Comparison of ENCODE assay signal across 23 cellular contexts in genomic region chr18:52700116-52700515, GRCh38.
"Had no signal": no experiment of that assay in that cellular context is flagged by ENCODE, and none has a peak within 500 bp of the region (broad histone marks: within the 10 kb centered on the region; RNA-seq: fewer than 3 reads in every experiment).

No MANE protein-coding gene starts in this region.

- H3K9me3 ChIP-seq: left ventricle myocardium inferior, lower lobe of right lung, pancreas, suprapubic skin, thyroid gland, upper lobe of left lung, vagina had no signal

- H3K4me1 ChIP-seq: heart right ventricle, left ventricle myocardium inferior, lower lobe of right lung, suprapubic skin, thyroid gland, vagina had no signal

- H3K9ac ChIP-seq: neural progenitor cell had no signal

- H3K4me3 ChIP-seq: dorsolateral prefrontal cortex, heart right ventricle, left ventricle myocardium inferior, lower lobe of right lung, neural progenitor cell, pancreas, smooth muscle cell, suprapubic skin, thyroid gland, upper lobe of left lung, vagina had no signal

- H3K36me3 ChIP-seq: heart right ventricle, left ventricle myocardium inferior, lower lobe of right lung, neural progenitor cell, pancreas, suprapubic skin, thyroid gland, upper lobe of left lung, vagina had no signal

- H3K27ac Mint-ChIP-seq: immature natural killer cell; memory B cell; natural killer cell treated with Interleukin-12 subunit alpha and Interleukin-12 subunit beta and Interleukin-15 and Interleukin-18, amount 100 ng/mL, for 72 hours; neural progenitor cell; progenitor cell of endocrine pancreas had no signal

- H3K27ac ChIP-seq: dorsolateral prefrontal cortex, heart right ventricle, left ventricle myocardium inferior, lower lobe of right lung, neural progenitor cell, suprapubic skin, thyroid gland, upper lobe of left lung, vagina had no signal

- H3K4me1 Mint-ChIP-seq: immature natural killer cell, memory B cell, neural progenitor cell had no signal

- ATAC-seq: heart right ventricle; left cardiac atrium; lower lobe of right lung; natural killer cell treated with Interleukin-12 subunit alpha and Interleukin-12 subunit beta and Interleukin-15 and Interleukin-18, amount 100 ng/mL, for 72 hours; right cardiac atrium; stimulated activated naive CD8-positive, alpha-beta T cell treated with anti-CD3 and anti-CD28 coated beads, Interleukin-15, Interleukin-2, amounts not matched to agents 100 U/mL and 50 U/mL, for 24 hours had no signal

- DNase-seq: cortex of kidney; dorsolateral prefrontal cortex; effector CD8-positive, alpha-beta T cell; heart right ventricle; immature natural killer cell; left cardiac atrium; left ventricle myocardium inferior; lower lobe of right lung; midbrain; occipital lobe; right cardiac atrium; stimulated activated CD4-positive, alpha-beta T cell treated with anti-CD3 and anti-CD28 coated beads, Interleukin-2, amount 100 ng/mL, for 48 hours; stimulated activated naive CD8-positive, alpha-beta T cell treated with anti-CD3 and anti-CD28 coated beads, Interleukin-15, Interleukin-2, amounts not matched to agents 100 U/mL and 50 U/mL, for 24 hours; thyroid gland; upper lobe of left lung had no signal

- H3K4me2 ChIP-seq: neural progenitor cell, smooth muscle cell had no signal

- H3K27me3 Mint-ChIP-seq: natural killer cell treated with Interleukin-12 subunit alpha and Interleukin-12 subunit beta and Interleukin-15 and Interleukin-18, amount 100 ng/mL, for 72 hours had no signal

- H3K27me3 ChIP-seq: dorsolateral prefrontal cortex, neural progenitor cell, pancreas, suprapubic skin, thyroid gland, upper lobe of left lung, vagina had no signal

- H3K4me3 Mint-ChIP-seq: immature natural killer cell; memory B cell; natural killer cell treated with Interleukin-12 subunit alpha and Interleukin-12 subunit beta and Interleukin-15 and Interleukin-18, amount 100 ng/mL, for 72 hours; neural progenitor cell had no signal

- H2AFZ ChIP-seq: neural progenitor cell had no signal
